ENCODE assay signal across 11 cellular contexts in the genomic region with DNA sequence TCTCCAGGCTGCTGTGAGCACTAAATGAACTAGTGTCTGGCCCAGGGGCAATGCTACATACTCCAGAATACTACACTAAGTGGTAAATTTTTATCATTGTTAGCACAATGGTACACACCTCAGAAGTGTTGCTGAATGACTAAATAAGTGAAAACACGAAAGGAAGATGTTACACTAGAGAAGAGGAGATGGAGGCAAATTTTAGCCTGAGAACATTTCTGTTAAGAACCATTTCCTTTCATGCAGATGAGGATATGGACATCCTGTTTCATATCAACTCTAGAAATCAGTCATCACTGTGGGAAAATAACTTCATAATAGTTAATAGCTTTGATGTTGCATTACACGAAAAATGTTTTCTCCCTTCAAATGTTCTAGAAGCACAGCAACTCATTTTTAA.
DNase-seq lines count a peak whose midpoint lies in the region; ATAC-seq and TF ChIP-seq lines count a peak whose summit lies in the region.
"Had no signal": no experiment of that assay in that cellular context is flagged by ENCODE, and none has a peak within 500 bp of the region (broad histone marks: within the 10 kb centered on the region; RNA-seq: fewer than 3 reads in every experiment).

No MANE protein-coding gene starts in this region.

- intact Hi-C loops in left ventricle myocardium inferior (cut with micrococcal nuclease), result loop anchor here (10.0 kb wide), 2 partner anchors 124 to 204 kb away; no protein-coding TSS in a partner anchor
- intact Hi-C loops in activated T-helper 2 cell treated with anti-CD3 and anti-CD28 coated beads, Interferon-gamma antibody, Interleukin-2, Interleukin-4, amounts not matched to agents 10 μg/mL and 5 μg/mL and 100 μg/mL, durations not matched to agents 14 hours and 24 hours and 36 hours (cut with micrococcal nuclease), result no loop called here

- peak overlapping the region; percentile 69 for H3K27ac ChIP-seq in left ventricle myocardium inferior (replicated peaks)
- no peak overlapping the region for H3K27ac ChIP-seq in right atrium auricular region
- H3K27ac ChIP-seq: parathyroid adenoma had no signal

- H3K9me3 ChIP-seq in left ventricle myocardium inferior (replicated peaks) (no peaks in the 10 kb centered on the region), right atrium auricular region (no peaks in the 10 kb centered on the region)

- no peaks in the 10 kb centered on the region for H3K9me3 Mint-ChIP-seq in stimulated activated naive CD8-positive, alpha-beta T cell treated with anti-CD3 and anti-CD28 coated beads, Interleukin-15, amount 100 ng/mL, for 72 hours
- H3K9me3 Mint-ChIP-seq in activated T-helper 2 cell treated with anti-CD3 and anti-CD28 coated beads, Interferon-gamma antibody, Interleukin-2, Interleukin-4, amounts not matched to agents 10 μg/mL and 5 μg/mL and 100 μg/mL, durations not matched to agents 14 hours and 24 hours and 36 hours, result no peaks in the 10 kb centered on the region

- peak; percentile 58 for ATAC-seq in HG02610 (IDR thresholded peaks at IDR 0.05; ENCODE audit: unreplicated experiment)
- ATAC-seq in HG03575 (IDR thresholded peaks at IDR 0.05; ENCODE audit: extremely low read depth, insufficient number of reproducible peaks, low FRiP score, unreplicated experiment), result peak; percentile 25
- peak; percentile 78 for ATAC-seq in stimulated activated naive CD8-positive, alpha-beta T cell treated with anti-CD3 and anti-CD28 coated beads, Interleukin-15, amount 100 ng/mL, for 72 hours

- H3K4me3 ChIP-seq in left ventricle myocardium inferior, result no peak overlapping the region
- no peak overlapping the region for H3K4me3 ChIP-seq in right atrium auricular region

- peaks cover 72% of the 10 kb centered on the region for H3K4me1 Mint-ChIP-seq in stimulated activated naive CD8-positive, alpha-beta T cell treated with anti-CD3 and anti-CD28 coated beads, Interleukin-15, amount 100 ng/mL, for 72 hours
- H3K4me1 Mint-ChIP-seq in activated T-helper 2 cell treated with anti-CD3 and anti-CD28 coated beads, Interferon-gamma antibody, Interleukin-2, Interleukin-4, amounts not matched to agents 10 μg/mL and 5 μg/mL and 100 μg/mL, durations not matched to agents 14 hours and 24 hours and 36 hours (ENCODE audit: low read depth), result peaks cover 54% of the 10 kb centered on the region

- H3K27me3 ChIP-seq in left ventricle myocardium inferior (ENCODE audit: low read depth), result no peaks in the 10 kb centered on the region
- no peaks in the 10 kb centered on the region for H3K27me3 ChIP-seq in right atrium auricular region

- H3K4me3 Mint-ChIP-seq in stimulated activated naive CD8-positive, alpha-beta T cell treated with anti-CD3 and anti-CD28 coated beads, Interleukin-15, amount 100 ng/mL, for 72 hours, result peak overlapping the region; percentile 3 to 48
- no peak overlapping the region for H3K4me3 Mint-ChIP-seq in activated T-helper 2 cell treated with anti-CD3 and anti-CD28 coated beads, Interferon-gamma antibody, Interleukin-2, Interleukin-4, amounts not matched to agents 10 μg/mL and 5 μg/mL and 100 μg/mL, durations not matched to agents 14 hours and 24 hours and 36 hours (ENCODE audit: low read depth)
- H3K4me3 Mint-ChIP-seq: activated CD4-positive, alpha-beta T cell treated with anti-CD3 and anti-CD28 coated beads, Interleukin-2, amount 10 ng/mL, durations not matched to agents 7 days and 5 days had no signal

- no peak for TF ChIP-seq CTCF in left ventricle myocardium inferior (IDR thresholded peaks at IDR 0.05; ENCODE audit: borderline replicate concordance)
- no peak for TF ChIP-seq CTCF in right atrium auricular region (IDR thresholded peaks at IDR 0.05)

- no peaks in the 10 kb centered on the region for H3K36me3 Mint-ChIP-seq in activated T-helper 2 cell treated with anti-CD3 and anti-CD28 coated beads, Interferon-gamma antibody, Interleukin-2, Interleukin-4, amounts not matched to agents 10 μg/mL and 5 μg/mL and 100 μg/mL, durations not matched to agents 14 hours and 24 hours and 36 hours (ENCODE audit: low read depth)

- DNase-seq in left ventricle myocardium inferior (no peak), right atrium auricular region (ENCODE audit: low spot score) (no peak), cortex of kidney (lab: John Stamatoyannopoulos, UW) (no peak), NCI-H82 (lab: John Stamatoyannopoulos, UW) (no peak)
- DNase-seq in stimulated activated naive CD8-positive, alpha-beta T cell treated with anti-CD3 and anti-CD28 coated beads, Interleukin-15, amount 100 ng/mL, for 72 hours, result no peak
- no peak for DNase-seq in activated T-helper 2 cell treated with anti-CD3 and anti-CD28 coated beads, Interferon-gamma antibody, Interleukin-2, Interleukin-4, amounts not matched to agents 10 μg/mL and 5 μg/mL and 100 μg/mL, durations not matched to agents 14 hours and 24 hours and 36 hours (ENCODE audit: low spot score)
- DNase-seq: activated CD4-positive, alpha-beta T cell treated with anti-CD3 and anti-CD28 coated beads, Interleukin-2, amount 10 ng/mL, durations not matched to agents 7 days and 5 days; NCI-H1105 had no signal

- peak overlapping the region; percentile 61 to 85 for H3K27ac Mint-ChIP-seq in stimulated activated naive CD8-positive, alpha-beta T cell treated with anti-CD3 and anti-CD28 coated beads, Interleukin-15, amount 100 ng/mL, for 72 hours
- no peak overlapping the region for H3K27ac Mint-ChIP-seq in activated T-helper 2 cell treated with anti-CD3 and anti-CD28 coated beads, Interferon-gamma antibody, Interleukin-2, Interleukin-4, amounts not matched to agents 10 μg/mL and 5 μg/mL and 100 μg/mL, durations not matched to agents 14 hours and 24 hours and 36 hours
- H3K27ac Mint-ChIP-seq: activated CD4-positive, alpha-beta T cell treated with anti-CD3 and anti-CD28 coated beads, Interleukin-2, amount 10 ng/mL, durations not matched to agents 7 days and 5 days had no signal

- peaks cover 79% of the 10 kb centered on the region for H3K4me1 ChIP-seq in left ventricle myocardium inferior
- peaks cover 0 to 18% of the 10 kb centered on the region in 2 donors for H3K4me1 ChIP-seq in right atrium auricular region

- H3K27me3 Mint-ChIP-seq in stimulated activated naive CD8-positive, alpha-beta T cell treated with anti-CD3 and anti-CD28 coated beads, Interleukin-15, amount 100 ng/mL, for 72 hours, result peaks cover 8% of the 10 kb centered on the region
- H3K27me3 Mint-ChIP-seq in activated T-helper 2 cell treated with anti-CD3 and anti-CD28 coated beads, Interferon-gamma antibody, Interleukin-2, Interleukin-4, amounts not matched to agents 10 μg/mL and 5 μg/mL and 100 μg/mL, durations not matched to agents 14 hours and 24 hours and 36 hours (ENCODE audit: low read depth), result no peaks in the 10 kb centered on the region
- H3K27me3 Mint-ChIP-seq: activated CD4-positive, alpha-beta T cell treated with anti-CD3 and anti-CD28 coated beads, Interleukin-2, amount 10 ng/mL, durations not matched to agents 7 days and 5 days had no signal

- H3K36me3 ChIP-seq in left ventricle myocardium inferior (peaks cover 4% of the 10 kb centered on the region), right atrium auricular region (no peaks in the 10 kb centered on the region)

Comparison
In these comparisons a context has a peak if more than half of its experiments do, and no peak if none do; other contexts are left out.
1. ATAC-seq: peak in every context shown above with its lines; median percentile 78 in stimulated activated naive CD8-positive, alpha-beta T cell treated with anti-CD3 and anti-CD28 coated beads, Interleukin-15, amount 100 ng/mL, for 72 hours; 58 in HG02610; 25 in HG03575.